In the genomic region with DNA sequence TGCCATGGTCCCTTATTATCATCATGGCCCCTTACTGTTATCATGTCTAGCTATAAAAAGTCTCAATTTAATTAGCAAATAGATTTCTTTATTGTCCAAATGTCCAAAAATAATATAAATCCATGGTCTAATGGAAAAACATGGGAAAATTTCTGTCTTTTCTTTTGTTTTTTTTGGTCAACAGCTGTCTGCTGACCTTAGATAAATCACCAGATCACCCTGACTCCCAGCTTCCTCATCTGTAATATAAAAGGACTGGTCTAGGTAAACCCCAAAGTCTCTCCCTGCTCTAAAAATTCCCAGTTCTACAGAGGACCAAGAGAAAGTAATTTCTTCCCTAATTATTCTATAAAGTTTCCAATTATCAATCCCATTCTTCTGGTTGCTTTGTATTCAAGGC, we compare ENCODE assay signal across 18 cellular contexts.
"Had no signal": no experiment of that assay in that cellular context is flagged by ENCODE, and none has a peak within 500 bp of the region (broad histone marks: within the 10 kb centered on the region; RNA-seq: fewer than 3 reads in every experiment).

No MANE protein-coding gene starts in this region.

- H3K9me3 Mint-ChIP-seq: activated naive CD4-positive, alpha-beta T cell treated with anti-CD3 and anti-CD28 coated beads, Interleukin-2, amount 50 U/mL, for 72 hours; activated T-cell treated with anti-CD3 and anti-CD28 coated beads, Interleukin-2, amount 50 U/mL, for 24 hours; brain; effector memory CD8-positive, alpha-beta T cell had no signal

- H3K4me3 ChIP-seq: gastroesophageal sphincter, thyroid gland had no signal

- H3K36me3 Mint-ChIP-seq: brain had no signal

- FAIRE-seq: urothelium cell line had no signal

- H3K27ac Mint-ChIP-seq: activated naive CD4-positive, alpha-beta T cell treated with anti-CD3 and anti-CD28 coated beads, Interleukin-2, amount 50 U/mL, for 72 hours; activated T-cell treated with anti-CD3 and anti-CD28 coated beads, Interleukin-2, amount 50 U/mL, for 24 hours; brain; naive B cell; stimulated activated memory B cell treated with anti-CD40 and anti-IgM and Interleukin-4, amounts not matched to agents 10 μg/mL and 1 μg/mL and 100 μg/mL, for 72 hours; T-helper 1 cell treated with Interleukin-12 subunit alpha and Interleukin-12 subunit beta and Interleukin-4 antibody, amounts not matched to agents 30 μg/mL and 1 μg/mL, for 36 hours had no signal

- H3K27ac ChIP-seq: epithelial cell of prostate, gastroesophageal sphincter, parathyroid adenoma, thyroid gland had no signal

- H3K27me3 ChIP-seq: gastroesophageal sphincter, thyroid gland had no signal

- DNase-seq: activated CD4-positive, alpha-beta T cell treated with anti-CD3 and anti-CD28 coated beads, Interleukin-2, amount 10 ng/mL, durations not matched to agents 7 days and 5 days; activated CD4-positive, CD25-positive, alpha-beta regulatory T cell; activated T-cell treated with anti-CD3 and anti-CD28 coated beads, Interleukin-2, amount 50 U/mL, for 24 hours; central memory CD4-positive, alpha-beta T cell; cortex of kidney; effector memory CD8-positive, alpha-beta T cell; islet precursor cell; naive B cell; stimulated activated CD4-positive, alpha-beta T cell treated with anti-CD3 and anti-CD28 coated beads, Interleukin-2, amount 100 ng/mL, for 48 hours; thyroid gland had no signal

- H3K9me3 ChIP-seq: gastroesophageal sphincter, thyroid gland had no signal

- H3K36me3 ChIP-seq: gastroesophageal sphincter, thyroid gland had no signal

- H3K4me3 Mint-ChIP-seq: activated T-cell treated with anti-CD3 and anti-CD28 coated beads, Interleukin-2, amount 50 U/mL, for 24 hours; brain; stimulated activated memory B cell treated with anti-CD40 and anti-IgM and Interleukin-4, amounts not matched to agents 10 μg/mL and 1 μg/mL and 100 μg/mL, for 72 hours had no signal
